Comparison of ENCODE assay signal across 15 cellular contexts in genomic region chr7:131540491-131541162, GRCh38. TPM values are rescaled to one million over a fixed set of nuclear protein-coding genes. Genes with fewer than 3 reads are reported as not detected.
A peak's percentile ranks its signal among the peaks of the same experiment; 100 is the strongest.
DNase-seq lines count a peak whose midpoint lies in the region; ATAC-seq and TF ChIP-seq lines count a peak whose summit lies in the region.
"Had no signal": no experiment of that assay in that cellular context is flagged by ENCODE, and none has a peak within 500 bp of the region (broad histone marks: within the 10 kb centered on the region; RNA-seq: fewer than 3 reads in every experiment).

No MANE protein-coding gene starts in this region.

- H3K27me3 ChIP-seq in gastroesophageal sphincter (no peaks in the 10 kb centered on the region), upper lobe of right lung (no peaks in the 10 kb centered on the region), BE2C (no peaks in the 10 kb centered on the region)
- H3K27me3 ChIP-seq: SJSA1 had no signal

- no peak for TF ChIP-seq POLR2A in gastroesophageal sphincter (IDR thresholded peaks at IDR 0.05)

- H3K4me1 ChIP-seq in gastroesophageal sphincter (peaks cover 0 to 28% (median 0%) of the 10 kb centered on the region in 3 donors), upper lobe of right lung (peaks cover 19% of the 10 kb centered on the region), BE2C (no peaks in the 10 kb centered on the region; the same call in 1 of the 2 replicates)

- H3K4me3 ChIP-seq in gastroesophageal sphincter (no peak overlapping the region), upper lobe of right lung (no peak overlapping the region), BE2C (ENCODE audit: low read depth, low read length) (no peak overlapping the region)
- H3K4me3 ChIP-seq: SJSA1 had no signal

- POLR2A ChIA-PET in RWPE1 (lab: Yijun Ruan, JAX; ENCODE audit: low non-redundant PET), result no interaction called here

- no peak for TF ChIP-seq EP300 in gastroesophageal sphincter (IDR thresholded peaks at IDR 0.05)

- H3K27ac ChIP-seq in RWPE1, result peak overlapping the region; percentile 4; the same call in 1 of the 2 replicates
- peak overlapping the region in 3 of 4 donors; percentile 50 to 62 (median 54) for H3K27ac ChIP-seq in gastroesophageal sphincter
- peak overlapping the region; percentile 37 for H3K27ac ChIP-seq in upper lobe of right lung
- H3K27ac ChIP-seq: KMS-11, SJSA1 had no signal

- DNase-seq in RWPE1 (ENCODE audit: low spot score) (no peak), myocyte (ENCODE audit: low read depth) (peak; percentile 53), upper lobe of right lung (peak; percentile 63), BE2C (no peak), NCI-H2081 (lab: John Stamatoyannopoulos, UW) (no peak)
- DNase-seq: activated CD4-positive, alpha-beta T cell treated with anti-CD3 and anti-CD28 coated beads for 4 hours; activated naive CD4-positive, alpha-beta T cell treated with Interleukin-2 at 50 U/mL for 16 hours; DMS 273 treated with DMSO at 0.1 percent for 48 hours; effector CD8-positive, alpha-beta T cell; NCI-H2227 treated with DMSO at 0.1 percent for 48 hours; retina had no signal

- CTCF ChIA-PET in RWPE1 (lab: Yijun Ruan, JAX), result no interaction called here

- TF ChIP-seq CTCF in RWPE1 (conservative IDR thresholded peaks at IDR 0.05; ENCODE audit: low read depth), result no peak
- TF ChIP-seq CTCF in gastroesophageal sphincter (IDR thresholded peaks at IDR 0.05), result peak in 2 of 4 experiments; percentile 15 to 38
- TF ChIP-seq CTCF in upper lobe of right lung (IDR thresholded peaks at IDR 0.05), result peak; percentile 16
- no peak for TF ChIP-seq CTCF in BE2C (IDR thresholded peaks at IDR 0.05; ENCODE audit: low read depth, low read length)

- intact Hi-C loops in upper lobe of right lung (cut with DNase I), result loop anchor here (10.0 kb wide), 1 partner anchor 114 kb away; no protein-coding TSS in a partner anchor

- ATAC-seq in gastroesophageal sphincter (no peak), upper lobe of right lung (peak; percentile 35), GM18909 (IDR thresholded peaks at IDR 0.05; ENCODE audit: poor library complexity, unreplicated experiment) (no peak)

- H3K9me3 ChIP-seq in gastroesophageal sphincter (no peaks in the 10 kb centered on the region), upper lobe of right lung (no peaks in the 10 kb centered on the region), BE2C (no peaks in the 10 kb centered on the region)
- H3K9me3 ChIP-seq: SJSA1 had no signal

- H3K36me3 ChIP-seq in gastroesophageal sphincter (no peaks in the 10 kb centered on the region), upper lobe of right lung (no peaks in the 10 kb centered on the region), BE2C (no peaks in the 10 kb centered on the region)
- H3K36me3 ChIP-seq: SJSA1 had no signal

- 20 to 26% methylated on average over 2 to 7 of the region's 18 CpGs for WGBS in gastroesophageal sphincter (ENCODE audit: low coverage in 1 of 2), 2 donors

RNA-seq across cellular contexts. Expression of gene PODXL, which starts 15.8 kb away (rescaled TPM):
- total RNA-seq in gastroesophageal sphincter (10 to 100 TPM; 13.2 to 40.2 (median 26.6) TPM), myocyte (13.8 and 29.2 TPM in 2 replicates), upper lobe of right lung (99.9 TPM)
- 18.8 TPM for polyA plus RNA-seq in myocyte (2012)
- 0.56 TPM for polyA plus RNA-seq in BE2C (2012; ENCODE audit: insufficient read depth, insufficient read length, low read depth)

Comparison
In these comparisons a context has a peak if more than half of its experiments do, and no peak if none do; other contexts are left out.
1. DNase-seq: peak in myocyte (single experiment) and upper lobe of right lung (single experiment); none in RWPE1 (single experiment), BE2C (single experiment) and NCI-H2081 (0 of 2).
2. H3K27ac ChIP-seq: peak in every context shown above with its lines; median percentile 54 in gastroesophageal sphincter; 37 in upper lobe of right lung; 4 in RWPE1.